In the genomic region with DNA sequence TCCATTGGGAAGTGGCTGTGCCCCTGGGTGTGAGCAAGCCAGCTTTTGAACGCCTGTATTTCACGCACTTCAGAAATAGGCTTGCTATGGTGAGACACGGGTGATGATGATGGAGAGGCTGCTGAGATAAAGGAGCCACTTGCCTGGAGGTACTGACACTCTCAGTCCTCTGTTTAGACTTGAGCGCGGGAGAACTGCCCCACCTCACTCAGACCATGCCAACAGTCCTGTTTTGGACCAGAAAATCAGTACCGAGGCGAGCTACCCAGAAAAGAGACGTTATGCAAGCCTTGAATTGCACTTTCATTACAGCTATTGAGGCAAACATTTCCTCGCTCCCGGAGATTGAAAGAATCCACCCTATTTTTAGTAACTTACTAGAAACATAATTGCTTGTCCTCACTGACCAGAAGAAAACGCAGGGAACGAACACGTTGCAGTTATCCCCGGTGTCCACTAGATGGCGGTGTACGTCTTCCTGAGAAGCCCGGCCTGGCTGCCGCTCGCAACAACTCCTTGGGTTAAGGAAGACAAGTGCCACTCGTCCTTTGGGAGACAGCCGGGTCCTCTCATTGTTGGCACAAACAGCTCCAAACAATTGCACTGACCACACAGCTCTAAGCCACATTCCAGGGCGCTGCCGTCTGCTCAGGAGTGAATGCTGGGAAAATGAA, we compare ENCODE assay signal across 8 cellular contexts.
DNase-seq lines count a peak whose midpoint lies in the region; ATAC-seq and TF ChIP-seq lines count a peak whose summit lies in the region.

No MANE protein-coding gene starts in this region.

- peak overlapping the region; percentile 74 for H2AFZ ChIP-seq in PC-3 (ENCODE audit: low read length)

- H3K9me3 Mint-ChIP-seq in natural killer cell treated with Interleukin-12 subunit alpha and Interleukin-12 subunit beta and Interleukin-15 and Interleukin-18, amount 100 ng/mL, for 72 hours: no peaks in the 10 kb centered on the region
- H3K9me3 Mint-ChIP-seq in stimulated activated naive B cell treated with anti-CD40 and anti-IgM and Interleukin-4, amounts not matched to agents 10 μg/mL and 1 μg/mL and 100 μg/mL, for 72 hours: no peaks in the 10 kb centered on the region

- no peaks in the 10 kb centered on the region for H3F3A ChIP-seq in PC-3 (ENCODE audit: low read length, unreplicated experiment)

- H3K4me1 Mint-ChIP-seq in natural killer cell treated with Interleukin-12 subunit alpha and Interleukin-12 subunit beta and Interleukin-15 and Interleukin-18, amount 100 ng/mL, for 72 hours (ENCODE audit: low read depth in 2 of 2): peaks cover 0 to 7% of the 10 kb centered on the region in 2 donors
- H3K4me1 Mint-ChIP-seq in stimulated activated naive B cell treated with anti-CD40 and anti-IgM and Interleukin-4, amounts not matched to agents 10 μg/mL and 1 μg/mL and 100 μg/mL, for 72 hours: peaks cover 0 to 5% of the 10 kb centered on the region in 2 donors

- H3K27ac ChIP-seq in PC-3 (ENCODE audit: low read length): no peak overlapping the region

- H3K4me3 Mint-ChIP-seq in natural killer cell treated with Interleukin-12 subunit alpha and Interleukin-12 subunit beta and Interleukin-15 and Interleukin-18, amount 100 ng/mL, for 72 hours: no peak overlapping the region
- H3K4me3 Mint-ChIP-seq in stimulated activated naive B cell treated with anti-CD40 and anti-IgM and Interleukin-4, amounts not matched to agents 10 μg/mL and 1 μg/mL and 100 μg/mL, for 72 hours: no peak overlapping the region

- intact Hi-C loops in PC-3 (cut with micrococcal nuclease): loop anchor here (1.0 kb wide), 1 partner anchor 163 kb away; no protein-coding TSS in a partner anchor

- ATAC-seq in GM21390 (IDR thresholded peaks at IDR 0.05; ENCODE audit: unreplicated experiment) (peak; percentile 83), PC-3 (peak; percentile 80)
- ATAC-seq in natural killer cell treated with Interleukin-12 subunit alpha and Interleukin-12 subunit beta and Interleukin-15 and Interleukin-18, amount 100 ng/mL, for 72 hours: peak; percentile 66 to 70
- peak; percentile 68 to 78 for ATAC-seq in stimulated activated naive B cell treated with anti-CD40 and anti-IgM and Interleukin-4, amounts not matched to agents 10 μg/mL and 1 μg/mL and 100 μg/mL, for 72 hours (replicated peaks)

- peak overlapping the region; percentile 69 for H3K4me2 ChIP-seq in PC-3 (ENCODE audit: low read length)

- H3K27me3 ChIP-seq in PC-3 (ENCODE audit: low read length): no peaks in the 10 kb centered on the region

- H3K9me3 ChIP-seq in PC-3 (ENCODE audit: low read length): no peaks in the 10 kb centered on the region

- H3K79me2 ChIP-seq in PC-3 (ENCODE audit: low read length): no peaks in the 10 kb centered on the region

- H3K9ac ChIP-seq in PC-3 (ENCODE audit: low read length): no peak overlapping the region

- H3K36me3 ChIP-seq in PC-3 (ENCODE audit: low read depth, low read length): no peaks in the 10 kb centered on the region

- no peaks in the 10 kb centered on the region; the same call in 1 of the 2 replicates for H3K4me1 ChIP-seq in PC-3 (ENCODE audit: insufficient read depth, low read length)

- H3K9me2 ChIP-seq in PC-3 (replicated peaks; ENCODE audit: low read length): no peaks in the 10 kb centered on the region

- TF ChIP-seq CTCF in PC-3 (conservative IDR thresholded peaks at IDR 0.05; ENCODE audit: low read depth, low read length) (peak; percentile 89), fibroblast of mammary gland (conservative IDR thresholded peaks at IDR 0.05; ENCODE audit: control insufficient read depth, insufficient read depth, low read depth, low read length) (peak; percentile 94)

- peak overlapping the region; percentile 48; the same call in 1 of the 2 replicates for H3K4me3 ChIP-seq in PC-3 (ENCODE audit: low read length)
- H3K4me3 ChIP-seq in fibroblast of mammary gland (ENCODE audit: control insufficient read depth, low read depth, low read length): no peak overlapping the region

- H3K27ac Mint-ChIP-seq in natural killer cell treated with Interleukin-12 subunit alpha and Interleukin-12 subunit beta and Interleukin-15 and Interleukin-18, amount 100 ng/mL, for 72 hours: no peak overlapping the region
- no peak overlapping the region for H3K27ac Mint-ChIP-seq in stimulated activated naive B cell treated with anti-CD40 and anti-IgM and Interleukin-4, amounts not matched to agents 10 μg/mL and 1 μg/mL and 100 μg/mL, for 72 hours

- no TSS peak for BruUV-seq in PC-3 (replicated peaks; lab: Mats Ljungman, UMichigan)

- H4K20me1 ChIP-seq in PC-3 (ENCODE audit: low read length): no peaks in the 10 kb centered on the region

- POLR2A ChIA-PET in PC-3 (lab: Charles Lee; ENCODE audit: unreplicated experiment): no interaction called here

- CTCF ChIA-PET in PC-3 (lab: Charles Lee): interaction anchor here (0.7 to 1.5 kb wide), 2 partner anchors 73 to 161 kb away, joined by 3 to 4 read pairs; no protein-coding TSS in a partner anchor

- peaks cover 21 to 28% of the 10 kb centered on the region in 2 donors for H3K27me3 Mint-ChIP-seq in natural killer cell treated with Interleukin-12 subunit alpha and Interleukin-12 subunit beta and Interleukin-15 and Interleukin-18, amount 100 ng/mL, for 72 hours
- peaks cover 26 to 42% of the 10 kb centered on the region in 2 donors for H3K27me3 Mint-ChIP-seq in stimulated activated naive B cell treated with anti-CD40 and anti-IgM and Interleukin-4, amounts not matched to agents 10 μg/mL and 1 μg/mL and 100 μg/mL, for 72 hours

- no peaks in the 10 kb centered on the region for H3K36me3 Mint-ChIP-seq in natural killer cell treated with Interleukin-12 subunit alpha and Interleukin-12 subunit beta and Interleukin-15 and Interleukin-18, amount 100 ng/mL, for 72 hours
- H3K36me3 Mint-ChIP-seq in stimulated activated naive B cell treated with anti-CD40 and anti-IgM and Interleukin-4, amounts not matched to agents 10 μg/mL and 1 μg/mL and 100 μg/mL, for 72 hours: no peaks in the 10 kb centered on the region

- DNase-seq in COLO668 (lab: John Stamatoyannopoulos, UW; ENCODE audit: unreplicated experiment): peak; percentile 75
- peak; percentile 85 for DNase-seq in HuH-7 (ENCODE audit: low spot score)
- DNase-seq in PC-3: peak; percentile 87
- peak; percentile 71 to 75 for DNase-seq in activated T-cell treated with anti-CD3 and anti-CD28 coated beads, Interleukin-2, amount 50 U/mL, for 48 hours
- peak; percentile 79 for DNase-seq in fibroblast of mammary gland (ENCODE audit: low read depth)
- DNase-seq in natural killer cell treated with Interleukin-12 subunit alpha and Interleukin-12 subunit beta and Interleukin-15 and Interleukin-18, amount 100 ng/mL, for 72 hours (ENCODE audit: low spot score): no peak
- DNase-seq in stimulated activated naive B cell treated with anti-CD40 and anti-IgM and Interleukin-4, amounts not matched to agents 10 μg/mL and 1 μg/mL and 100 μg/mL, for 72 hours: peak; percentile 54
